30 cellular contexts compared by ENCODE assay signal in the genomic region with DNA sequence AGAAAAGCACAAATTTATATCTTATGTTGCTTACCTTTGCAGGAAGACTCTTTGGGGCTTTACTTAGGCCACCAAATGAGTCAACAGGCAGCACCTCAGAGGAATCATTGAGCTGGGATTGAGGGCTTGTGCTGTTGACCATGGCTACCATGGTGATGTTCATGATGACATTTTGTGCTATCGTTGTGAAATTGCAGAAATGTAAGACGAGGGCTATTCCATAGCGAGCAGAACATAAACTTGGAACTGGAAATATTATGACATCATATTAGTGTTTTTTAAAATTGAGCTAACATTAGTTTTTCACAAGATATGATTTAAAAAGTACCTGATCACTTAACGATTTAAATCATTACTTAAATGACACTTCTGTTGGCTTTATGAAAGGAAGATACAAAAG. TPM values are rescaled to one million over a fixed set of nuclear protein-coding genes. Genes with fewer than 3 reads are reported as not detected.
"Had no signal": no experiment of that assay in that cellular context is flagged by ENCODE, and none has a peak within 500 bp of the region (broad histone marks: within the 10 kb centered on the region; RNA-seq: fewer than 3 reads in every experiment).

No MANE protein-coding gene starts in this region.

- DNase-seq: activated CD4-positive, alpha-beta memory T cell treated with anti-CD3 and anti-CD28 coated beads, Interleukin-2, amount 10 ng/mL, durations not matched to agents 7 days and 5 days; activated CD4-positive, alpha-beta T cell treated with anti-CD3 and anti-CD28 coated beads for 36 hours; activated CD8-positive, alpha-beta memory T cell treated with anti-CD3 and anti-CD28 coated beads for 24 hours; activated gamma-delta T cell treated with Interleukin-2 at 50 U/mL for 16 hours; activated naive CD4-positive, alpha-beta T cell treated with anti-CD3 and anti-CD28 coated beads for 36 hours; activated T-cell treated with anti-CD3 and anti-CD28 coated beads, Interleukin-2, amount 50 U/mL, for 1 hour; activated T-cell treated with anti-CD3 and anti-CD28 coated beads, Interleukin-2, amount 50 U/mL, for 72 hours; anterior cingulate cortex; caudate nucleus; cerebellar nuclear complex; NCI-H1092; NCI-H1436 treated with DMSO at 0.1 percent for 48 hours; NCI-H1694 treated with DMSO at 0.1 percent for 48 hours; NCI-H2029; NCI-H345; NCI-H524 treated with DMSO at 0.1 percent for 48 hours; Peyer's patch; RPMI8226; SHP77 treated with DMSO at 0.1 percent for 48 hours; SK-N-SH had no signal

- H3K27me3 Mint-ChIP-seq: activated CD4-positive, alpha-beta memory T cell treated with anti-CD3 and anti-CD28 coated beads, Interleukin-2, amount 10 ng/mL, durations not matched to agents 7 days and 5 days had no signal

- H3K27ac ChIP-seq: KMS-11, Peyer's patch, SJSA1 had no signal

- ATAC-seq: activated CD4-positive, alpha-beta T cell treated with anti-CD3 and anti-CD28 coated beads for 36 hours; activated CD4-positive, CD25-positive, alpha-beta regulatory T cell treated with anti-CD3 and anti-CD28 coated beads, Interleukin-2, amount 50 U/mL, for 24 hours; activated naive CD4-positive, alpha-beta T cell treated with anti-CD3 and anti-CD28 coated beads, Interleukin-2, amount 50 U/mL, for 72 hours; activated T-cell treated with anti-CD3 and anti-CD28 coated beads, Interleukin-2, amount 50 U/mL, for 72 hours had no signal

- H3K36me3 ChIP-seq: Peyer's patch, SJSA1 had no signal

- H3K9ac ChIP-seq: KMS-11, SK-N-SH had no signal

- H3K27ac Mint-ChIP-seq: activated CD4-positive, alpha-beta memory T cell treated with anti-CD3 and anti-CD28 coated beads, Interleukin-2, amount 10 ng/mL, durations not matched to agents 7 days and 5 days; activated CD4-positive, alpha-beta T cell treated with anti-CD3 and anti-CD28 coated beads for 36 hours; activated naive CD4-positive, alpha-beta T cell treated with anti-CD3 and anti-CD28 coated beads for 36 hours; activated naive CD4-positive, alpha-beta T cell treated with anti-CD3 and anti-CD28 coated beads, Interleukin-2, amount 50 U/mL, for 72 hours; activated T-cell treated with anti-CD3 and anti-CD28 coated beads, Interleukin-2, amount 50 U/mL, for 72 hours; brain; T-helper 1 cell treated with Interleukin-12 subunit alpha and Interleukin-12 subunit beta and Interleukin-4 antibody, amounts not matched to agents 30 μg/mL and 1 μg/mL, for 36 hours; T-helper 2 cell treated with Interferon-gamma antibody and Interleukin-4, amounts not matched to agents 5 μg/mL and 100 μg/mL, for 36 hours had no signal

- H3K9me3 Mint-ChIP-seq: activated naive CD4-positive, alpha-beta T cell treated with anti-CD3 and anti-CD28 coated beads for 36 hours; brain had no signal

- H3K36me3 Mint-ChIP-seq: brain had no signal

- H3K4me1 ChIP-seq: Peyer's patch, SJSA1 had no signal

- H3K9me3 ChIP-seq: Peyer's patch, SJSA1, SK-N-SH had no signal

- H3K27me3 ChIP-seq: Peyer's patch, SJSA1 had no signal

- H3K4me3 Mint-ChIP-seq: activated CD4-positive, alpha-beta memory T cell treated with anti-CD3 and anti-CD28 coated beads, Interleukin-2, amount 10 ng/mL, durations not matched to agents 7 days and 5 days; activated CD4-positive, alpha-beta T cell treated with anti-CD3 and anti-CD28 coated beads for 36 hours; activated naive CD4-positive, alpha-beta T cell treated with anti-CD3 and anti-CD28 coated beads for 36 hours; activated T-cell treated with anti-CD3 and anti-CD28 coated beads, Interleukin-2, amount 50 U/mL, for 72 hours; brain; T-helper 1 cell treated with Interleukin-12 subunit alpha and Interleukin-12 subunit beta and Interleukin-4 antibody, amounts not matched to agents 30 μg/mL and 1 μg/mL, for 36 hours; T-helper 2 cell treated with Interferon-gamma antibody and Interleukin-4, amounts not matched to agents 5 μg/mL and 100 μg/mL, for 36 hours had no signal

- H3K4me1 Mint-ChIP-seq: brain had no signal

- H3K9me2 ChIP-seq: SK-N-SH had no signal

- H3K4me2 ChIP-seq: KMS-11, SK-N-SH had no signal

- H3K4me3 ChIP-seq: Peyer's patch, SJSA1 had no signal

RNA-seq across cellular contexts. Expression of gene SLC17A3, which starts 11.8 kb away (rescaled TPM):
- total RNA-seq: activated naive CD4-positive, alpha-beta T cell treated with anti-CD3 and anti-CD28 coated beads for 36 hours; bronchial epithelial cell; LHCN-M2; NCI-H460; Peyer's patch; SJSA1 had no signal
- polyA plus RNA-seq: SK-N-SH had no signal

RNA-seq across cellular contexts. Expression of gene SLC17A1, which starts 30.3 kb away (rescaled TPM):
- total RNA-seq: activated CD4-positive, alpha-beta memory T cell treated with anti-CD3 and anti-CD28 coated beads, Interleukin-2, amount 10 ng/mL, durations not matched to agents 7 days and 5 days; activated naive CD4-positive, alpha-beta T cell treated with anti-CD3 and anti-CD28 coated beads for 36 hours; bronchial epithelial cell; LHCN-M2; NCI-H460; Peyer's patch; SJSA1 had no signal
- polyA plus RNA-seq: SK-N-SH had no signal
